ENCODE assay signal across 17 cellular contexts in the genomic region with DNA sequence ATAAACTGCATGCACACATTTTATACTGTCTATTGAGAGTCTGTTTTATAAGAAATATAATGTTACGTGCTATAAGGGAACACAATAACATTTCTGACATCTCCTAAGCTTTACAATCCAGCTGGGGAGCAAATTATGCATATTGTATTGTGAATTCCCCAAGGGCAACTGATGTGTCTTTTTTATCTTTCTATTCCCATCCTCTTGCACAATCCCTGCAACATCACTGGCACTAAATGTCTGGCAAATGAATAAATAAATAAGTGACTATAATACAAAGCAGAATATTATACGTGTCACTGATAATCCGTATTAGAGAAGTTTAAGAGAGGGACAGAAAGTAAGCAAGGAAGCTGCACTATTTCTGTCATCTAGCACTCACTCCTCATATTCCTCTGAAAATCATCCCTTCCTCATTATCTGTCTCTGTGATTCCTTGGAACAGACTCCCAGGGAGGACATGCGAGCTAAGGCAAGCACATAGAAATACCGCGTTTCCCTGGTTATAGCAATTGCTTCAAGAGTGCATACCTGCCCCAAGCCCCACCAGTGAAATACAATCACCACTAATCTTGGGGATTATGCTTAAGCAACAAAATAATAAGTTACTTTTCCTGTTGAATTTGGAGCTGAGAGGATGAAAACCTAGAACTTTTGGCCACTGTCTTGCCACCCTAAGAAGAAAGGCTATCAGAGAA.
"Had no signal": no experiment of that assay in that cellular context is flagged by ENCODE, and none has a peak within 500 bp of the region (broad histone marks: within the 10 kb centered on the region; RNA-seq: fewer than 3 reads in every experiment).

No MANE protein-coding gene starts in this region.

- H3K27me3 Mint-ChIP-seq: activated naive CD8-positive, alpha-beta T cell treated with anti-CD3 and anti-CD28 coated beads, Interleukin-2, amount 10 ng/mL, durations not matched to agents 7 days and 5 days; naive B cell had no signal

- H3K4me1 ChIP-seq: ascending aorta, gastroesophageal sphincter had no signal

- ATAC-seq: activated CD8-positive, alpha-beta T cell treated with anti-CD3 and anti-CD28 coated beads, Interleukin-2, amount 10 ng/mL, durations not matched to agents 7 days and 5 days; gastroesophageal sphincter; WTC11 had no signal

- H3K9me3 ChIP-seq: ascending aorta, gastroesophageal sphincter, neutrophil, transverse colon had no signal

- H3K27ac Mint-ChIP-seq: activated CD8-positive, alpha-beta T cell treated with anti-CD3 and anti-CD28 coated beads, Interleukin-2, amount 10 ng/mL, durations not matched to agents 7 days and 5 days; activated naive CD8-positive, alpha-beta T cell treated with anti-CD3 and anti-CD28 coated beads, Interleukin-2, amount 10 ng/mL, durations not matched to agents 7 days and 5 days; naive B cell; WTC11 had no signal

- H3K4me3 ChIP-seq: ascending aorta, cardiac muscle cell, gastroesophageal sphincter, lung, transverse colon had no signal

- H3K9me3 Mint-ChIP-seq: activated naive CD8-positive, alpha-beta T cell treated with anti-CD3 and anti-CD28 coated beads, Interleukin-2, amount 10 ng/mL, durations not matched to agents 7 days and 5 days; naive B cell; WTC11 had no signal

- H3K4me3 Mint-ChIP-seq: activated CD8-positive, alpha-beta T cell treated with anti-CD3 and anti-CD28 coated beads, Interleukin-2, amount 10 ng/mL, durations not matched to agents 7 days and 5 days; activated naive CD8-positive, alpha-beta T cell treated with anti-CD3 and anti-CD28 coated beads, Interleukin-2, amount 10 ng/mL, durations not matched to agents 7 days and 5 days; naive B cell; WTC11 had no signal

- H3K36me3 ChIP-seq: ascending aorta, cardiac muscle cell, gastroesophageal sphincter, neutrophil, transverse colon had no signal

- H3K27ac ChIP-seq: ascending aorta, cardiac muscle cell, gastroesophageal sphincter, neutrophil, transverse colon had no signal

- H3K36me3 Mint-ChIP-seq: naive B cell, WTC11 had no signal

- DNase-seq: activated CD4-positive, alpha-beta T cell treated with anti-CD3 and anti-CD28 coated beads for 48 hours; activated CD8-positive, alpha-beta memory T cell treated with anti-CD3 and anti-CD28 coated beads, Interleukin-2, amount 50 U/mL, for 48 hours; activated CD8-positive, alpha-beta T cell treated with anti-CD3 and anti-CD28 coated beads, Interleukin-2, amount 10 ng/mL, durations not matched to agents 7 days and 5 days; activated naive CD8-positive, alpha-beta T cell treated with anti-CD3 and anti-CD28 coated beads, Interleukin-2, amount 10 ng/mL, durations not matched to agents 7 days and 5 days; naive B cell; retina; stimulated activated naive CD4-positive, alpha-beta T cell; substantia nigra; transverse colon had no signal

- FAIRE-seq: colon, endothelial cell of umbilical vein had no signal

- H3K27me3 ChIP-seq: ascending aorta, cardiac muscle cell, gastroesophageal sphincter, neutrophil, transverse colon had no signal
